ENCODE assay signal across 19 cellular contexts in the genomic region with DNA sequence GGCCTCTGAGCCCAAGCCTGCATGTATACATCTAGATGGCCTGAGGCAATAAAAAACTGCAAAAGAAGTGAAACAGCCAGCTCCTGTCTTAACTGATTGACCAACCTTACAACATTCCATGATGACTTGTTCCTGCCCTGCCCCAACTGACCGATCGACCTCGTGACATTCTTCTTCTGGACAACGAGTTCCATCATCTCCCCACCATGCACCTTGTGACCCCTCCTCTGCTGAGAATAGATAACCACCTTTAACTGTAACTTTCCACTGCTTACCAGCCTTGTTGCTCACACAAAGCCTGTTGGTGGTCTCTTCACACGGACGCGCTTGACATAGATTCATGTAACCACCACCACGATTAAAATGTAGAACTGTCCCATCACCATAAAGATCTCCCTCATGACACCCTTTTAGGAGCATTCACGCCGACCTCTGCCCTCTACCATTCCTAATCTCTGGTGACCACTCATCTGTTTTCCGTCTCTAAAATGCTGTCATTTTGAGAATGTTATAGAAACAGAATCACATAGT.
"Had no signal": no experiment of that assay in that cellular context is flagged by ENCODE, and none has a peak within 500 bp of the region (broad histone marks: within the 10 kb centered on the region; RNA-seq: fewer than 3 reads in every experiment).

No MANE protein-coding gene starts in this region.

- H3K4me3 ChIP-seq: gastrocnemius medialis, heart right ventricle, mucosa of descending colon, tibial artery had no signal

- ATAC-seq: activated CD8-positive, alpha-beta T cell treated with anti-CD3 and anti-CD28 coated beads, Interleukin-2, amount 10 ng/mL, durations not matched to agents 7 days and 5 days; gastrocnemius medialis; heart right ventricle; left lobe of liver; mucosa of descending colon; naive thymus-derived CD8-positive, alpha-beta T cell had no signal

- H3K4me1 ChIP-seq: gastrocnemius medialis had no signal

- H3K36me3 ChIP-seq: gastrocnemius medialis, heart right ventricle, tibial artery had no signal

- H3K27ac ChIP-seq: gastrocnemius medialis, heart right ventricle, tibial artery had no signal

- H3K27ac Mint-ChIP-seq: activated CD4-positive, alpha-beta T cell treated with anti-CD3 and anti-CD28 coated beads, Interleukin-2, amount 10 ng/mL, durations not matched to agents 24 days and 14 days; activated CD8-positive, alpha-beta T cell treated with anti-CD3 and anti-CD28 coated beads, Interleukin-2, amount 10 ng/mL, durations not matched to agents 7 days and 5 days; activated naive CD8-positive, alpha-beta T cell; naive thymus-derived CD8-positive, alpha-beta T cell had no signal

- H3K9me3 ChIP-seq: gastrocnemius medialis, heart right ventricle, mucosa of descending colon, tibial artery had no signal

- H3K9me3 Mint-ChIP-seq: activated CD4-positive, alpha-beta T cell treated with anti-CD3 and anti-CD28 coated beads, Interleukin-2, amount 10 ng/mL, durations not matched to agents 24 days and 14 days; brain; naive thymus-derived CD8-positive, alpha-beta T cell had no signal

- H3K36me3 Mint-ChIP-seq: activated naive CD8-positive, alpha-beta T cell; brain; naive thymus-derived CD8-positive, alpha-beta T cell had no signal

- DNase-seq: activated CD4-positive, alpha-beta T cell treated with anti-CD3 and anti-CD28 coated beads, Interleukin-2, amount 10 ng/mL, durations not matched to agents 24 days and 14 days; activated CD4-positive, CD25-positive, alpha-beta regulatory T cell; activated CD8-positive, alpha-beta memory T cell treated with anti-CD3 and anti-CD28 coated beads, Interleukin-2, amount 50 U/mL, for 4 hours; activated CD8-positive, alpha-beta T cell treated with anti-CD3 and anti-CD28 coated beads, Interleukin-2, amount 10 ng/mL, durations not matched to agents 7 days and 5 days; activated gamma-delta T cell; activated T-cell treated with anti-CD3 and anti-CD28 coated beads, Interleukin-2, amount 50 U/mL, for 48 hours; cerebellar nuclear complex; effector CD8-positive, alpha-beta T cell; gastrocnemius medialis; heart right ventricle; mucosa of descending colon; naive thymus-derived CD8-positive, alpha-beta T cell; posterior cingulate gyrus; stimulated activated naive CD4-positive, alpha-beta T cell; T-helper 2 cell; tibial artery had no signal

- H3K27me3 ChIP-seq: gastrocnemius medialis, heart right ventricle, tibial artery had no signal

- H3K4me1 Mint-ChIP-seq: activated CD4-positive, alpha-beta T cell treated with anti-CD3 and anti-CD28 coated beads, Interleukin-2, amount 10 ng/mL, durations not matched to agents 24 days and 14 days had no signal

- H3K4me3 Mint-ChIP-seq: activated CD4-positive, alpha-beta T cell treated with anti-CD3 and anti-CD28 coated beads, Interleukin-2, amount 10 ng/mL, durations not matched to agents 24 days and 14 days; activated CD8-positive, alpha-beta T cell treated with anti-CD3 and anti-CD28 coated beads, Interleukin-2, amount 10 ng/mL, durations not matched to agents 7 days and 5 days; activated naive CD8-positive, alpha-beta T cell; brain; naive thymus-derived CD8-positive, alpha-beta T cell had no signal

- H3K27me3 Mint-ChIP-seq: activated CD4-positive, alpha-beta T cell treated with anti-CD3 and anti-CD28 coated beads, Interleukin-2, amount 10 ng/mL, durations not matched to agents 24 days and 14 days; activated naive CD8-positive, alpha-beta T cell; brain; naive thymus-derived CD8-positive, alpha-beta T cell had no signal
